ENCODE assay signal across 1 cellular context in the genomic region with DNA sequence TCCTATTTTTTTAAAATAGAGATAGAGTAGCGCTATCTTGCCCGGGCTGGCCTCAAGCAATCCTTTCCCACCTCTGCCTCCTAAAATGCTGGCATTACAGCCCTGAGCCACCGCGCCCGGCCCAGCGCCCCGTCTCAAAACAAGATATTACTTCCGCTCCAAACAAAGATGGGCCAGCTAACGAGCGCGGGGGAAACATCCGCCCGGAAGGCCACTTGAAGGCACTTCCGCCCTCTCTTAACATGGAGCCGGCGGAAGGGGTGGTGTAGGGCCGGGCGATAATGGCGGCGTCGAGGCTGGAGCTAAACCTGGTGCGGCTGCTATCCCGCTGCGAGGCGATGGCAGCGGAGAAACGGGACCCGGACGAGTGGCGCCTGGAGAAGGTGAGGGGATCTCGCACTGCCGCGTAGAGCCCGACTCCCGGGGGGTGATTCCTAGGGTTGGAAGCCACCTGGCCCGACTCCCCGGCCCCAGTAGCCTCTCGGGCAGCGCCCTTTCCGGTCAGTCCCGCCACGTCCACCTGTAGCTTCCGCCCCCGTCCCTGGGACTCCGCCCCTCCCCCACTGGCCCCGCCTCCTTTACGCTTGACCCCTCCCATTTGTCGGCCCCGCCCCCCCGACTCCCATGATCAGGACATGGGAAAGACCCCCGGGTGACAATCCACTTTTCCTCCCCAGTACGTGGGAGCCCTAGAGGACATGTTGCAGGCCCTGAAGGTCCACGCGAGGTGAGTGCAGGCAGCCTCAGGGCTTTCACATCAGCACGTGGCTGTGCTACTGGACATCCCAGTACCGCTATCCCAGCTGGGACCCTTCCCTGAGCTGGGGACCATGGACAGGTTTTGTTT.
A peak's percentile ranks its signal among the peaks of the same experiment; 100 is the strongest.
TF ChIP-seq lines count a peak whose summit lies in the region.

A gene with protein sequence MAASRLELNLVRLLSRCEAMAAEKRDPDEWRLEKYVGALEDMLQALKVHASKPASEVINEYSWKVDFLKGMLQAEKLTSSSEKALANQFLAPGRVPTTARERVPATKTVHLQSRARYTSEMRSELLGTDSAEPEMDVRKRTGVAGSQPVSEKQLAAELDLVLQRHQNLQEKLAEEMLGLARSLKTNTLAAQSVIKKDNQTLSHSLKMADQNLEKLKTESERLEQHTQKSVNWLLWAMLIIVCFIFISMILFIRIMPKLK (plus strand): TSS at position 233 of the 847 bp plus-strand sequence. CDS start 49 bp downstream, at position 282.

TF ChIP-seq in HEK293, 187 proteins besides CTCF, POLR2A, EP300 and RAD21 (continued from another document and continues in another):
- TF ChIP-seq, protein P1, sequence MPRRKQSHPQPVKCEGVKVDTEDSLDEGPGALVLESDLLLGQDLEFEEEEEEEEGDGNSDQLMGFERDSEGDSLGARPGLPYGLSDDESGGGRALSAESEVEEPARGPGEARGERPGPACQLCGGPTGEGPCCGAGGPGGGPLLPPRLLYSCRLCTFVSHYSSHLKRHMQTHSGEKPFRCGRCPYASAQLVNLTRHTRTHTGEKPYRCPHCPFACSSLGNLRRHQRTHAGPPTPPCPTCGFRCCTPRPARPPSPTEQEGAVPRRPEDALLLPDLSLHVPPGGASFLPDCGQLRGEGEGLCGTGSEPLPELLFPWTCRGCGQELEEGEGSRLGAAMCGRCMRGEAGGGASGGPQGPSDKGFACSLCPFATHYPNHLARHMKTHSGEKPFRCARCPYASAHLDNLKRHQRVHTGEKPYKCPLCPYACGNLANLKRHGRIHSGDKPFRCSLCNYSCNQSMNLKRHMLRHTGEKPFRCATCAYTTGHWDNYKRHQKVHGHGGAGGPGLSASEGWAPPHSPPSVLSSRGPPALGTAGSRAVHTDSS (tag by site-specific recombination; IDR thresholded peaks at IDR 0.05), result no peak
- TF ChIP-seq ZSCAN23 (tag by site-specific recombination; IDR thresholded peaks at IDR 0.05), result peak; percentile 46; the same call in 1 of the 2 replicates
- TF ChIP-seq, protein P2, sequence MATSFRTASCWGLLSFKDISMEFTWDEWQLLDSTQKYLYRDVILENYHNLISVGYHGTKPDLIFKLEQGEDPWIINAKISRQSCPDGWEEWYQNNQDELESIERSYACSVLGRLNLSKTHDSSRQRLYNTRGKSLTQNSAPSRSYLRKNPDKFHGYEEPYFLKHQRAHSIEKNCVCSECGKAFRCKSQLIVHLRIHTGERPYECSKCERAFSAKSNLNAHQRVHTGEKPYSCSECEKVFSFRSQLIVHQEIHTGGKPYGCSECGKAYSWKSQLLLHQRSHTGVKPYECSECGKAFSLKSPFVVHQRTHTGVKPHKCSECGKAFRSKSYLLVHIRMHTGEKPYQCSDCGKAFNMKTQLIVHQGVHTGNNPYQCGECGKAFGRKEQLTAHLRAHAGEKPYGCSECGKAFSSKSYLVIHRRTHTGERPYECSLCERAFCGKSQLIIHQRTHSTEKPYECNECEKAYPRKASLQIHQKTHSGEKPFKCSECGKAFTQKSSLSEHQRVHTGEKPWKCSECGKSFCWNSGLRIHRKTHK (tag by site-specific recombination; IDR thresholded peaks at IDR 0.05), result no peak
- no peak for TF ChIP-seq ZNF138 (tag by site-specific recombination; IDR thresholded peaks at IDR 0.05; ENCODE audit: borderline replicate concordance)
- TF ChIP-seq ZNF169 (tag by site-specific recombination; IDR thresholded peaks at IDR 0.05), result no peak
- TF ChIP-seq ZNF549 (tag by site-specific recombination; IDR thresholded peaks at IDR 0.05), result no peak
- TF ChIP-seq, protein P3, sequence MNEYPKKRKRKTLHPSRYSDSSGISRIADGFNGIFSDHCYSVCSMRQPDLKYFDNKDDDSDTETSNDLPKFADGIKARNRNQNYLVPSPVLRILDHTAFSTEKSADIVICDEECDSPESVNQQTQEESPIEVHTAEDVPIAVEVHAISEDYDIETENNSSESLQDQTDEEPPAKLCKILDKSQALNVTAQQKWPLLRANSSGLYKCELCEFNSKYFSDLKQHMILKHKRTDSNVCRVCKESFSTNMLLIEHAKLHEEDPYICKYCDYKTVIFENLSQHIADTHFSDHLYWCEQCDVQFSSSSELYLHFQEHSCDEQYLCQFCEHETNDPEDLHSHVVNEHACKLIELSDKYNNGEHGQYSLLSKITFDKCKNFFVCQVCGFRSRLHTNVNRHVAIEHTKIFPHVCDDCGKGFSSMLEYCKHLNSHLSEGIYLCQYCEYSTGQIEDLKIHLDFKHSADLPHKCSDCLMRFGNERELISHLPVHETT (tag by site-specific recombination; IDR thresholded peaks at IDR 0.05), result peak; percentile 88; the same call in 1 of the 2 replicates
- TF ChIP-seq ZNF202 (tag by site-specific recombination; IDR thresholded peaks at IDR 0.05; ENCODE audit: borderline replicate concordance), result no peak
- peak; percentile 84 for TF ChIP-seq SP7 (tag by site-specific recombination; IDR thresholded peaks at IDR 0.05)
- TF ChIP-seq, protein P4, sequence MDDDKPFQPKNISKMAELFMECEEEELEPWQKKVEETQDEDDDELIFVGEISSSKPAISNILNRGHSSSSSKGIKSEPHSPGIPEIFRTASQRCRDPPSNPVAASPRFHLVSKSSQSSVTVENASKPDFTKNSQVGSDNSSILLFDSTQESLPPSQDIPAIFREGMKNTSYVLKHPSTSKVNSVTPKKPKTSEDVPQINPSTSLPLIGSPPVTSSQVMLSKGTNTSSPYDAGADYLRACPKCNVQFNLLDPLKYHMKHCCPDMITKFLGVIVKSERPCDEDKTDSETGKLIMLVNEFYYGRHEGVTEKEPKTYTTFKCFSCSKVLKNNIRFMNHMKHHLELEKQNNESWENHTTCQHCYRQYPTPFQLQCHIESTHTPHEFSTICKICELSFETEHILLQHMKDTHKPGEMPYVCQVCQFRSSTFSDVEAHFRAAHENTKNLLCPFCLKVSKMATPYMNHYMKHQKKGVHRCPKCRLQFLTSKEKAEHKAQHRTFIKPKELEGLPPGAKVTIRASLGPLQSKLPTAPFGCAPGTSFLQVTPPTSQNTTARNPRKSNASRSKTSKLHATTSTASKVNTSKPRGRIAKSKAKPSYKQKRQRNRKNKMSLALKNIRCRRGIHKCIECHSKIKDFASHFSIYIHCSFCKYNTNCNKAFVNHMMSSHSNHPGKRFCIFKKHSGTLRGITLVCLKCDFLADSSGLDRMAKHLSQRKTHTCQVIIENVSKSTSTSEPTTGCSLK (tag by site-specific recombination; IDR thresholded peaks at IDR 0.05), result no peak
- TF ChIP-seq SP2 (tag by site-specific recombination; IDR thresholded peaks at IDR 0.05), result peak; percentile 88
- TF ChIP-seq, protein P5, sequence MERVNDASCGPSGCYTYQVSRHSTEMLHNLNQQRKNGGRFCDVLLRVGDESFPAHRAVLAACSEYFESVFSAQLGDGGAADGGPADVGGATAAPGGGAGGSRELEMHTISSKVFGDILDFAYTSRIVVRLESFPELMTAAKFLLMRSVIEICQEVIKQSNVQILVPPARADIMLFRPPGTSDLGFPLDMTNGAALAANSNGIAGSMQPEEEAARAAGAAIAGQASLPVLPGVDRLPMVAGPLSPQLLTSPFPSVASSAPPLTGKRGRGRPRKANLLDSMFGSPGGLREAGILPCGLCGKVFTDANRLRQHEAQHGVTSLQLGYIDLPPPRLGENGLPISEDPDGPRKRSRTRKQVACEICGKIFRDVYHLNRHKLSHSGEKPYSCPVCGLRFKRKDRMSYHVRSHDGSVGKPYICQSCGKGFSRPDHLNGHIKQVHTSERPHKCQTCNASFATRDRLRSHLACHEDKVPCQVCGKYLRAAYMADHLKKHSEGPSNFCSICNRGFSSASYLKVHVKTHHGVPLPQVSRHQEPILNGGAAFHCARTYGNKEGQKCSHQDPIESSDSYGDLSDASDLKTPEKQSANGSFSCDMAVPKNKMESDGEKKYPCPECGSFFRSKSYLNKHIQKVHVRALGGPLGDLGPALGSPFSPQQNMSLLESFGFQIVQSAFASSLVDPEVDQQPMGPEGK (tag by site-specific recombination; IDR thresholded peaks at IDR 0.05), result peak; percentile 84
- TF ChIP-seq, protein P6, sequence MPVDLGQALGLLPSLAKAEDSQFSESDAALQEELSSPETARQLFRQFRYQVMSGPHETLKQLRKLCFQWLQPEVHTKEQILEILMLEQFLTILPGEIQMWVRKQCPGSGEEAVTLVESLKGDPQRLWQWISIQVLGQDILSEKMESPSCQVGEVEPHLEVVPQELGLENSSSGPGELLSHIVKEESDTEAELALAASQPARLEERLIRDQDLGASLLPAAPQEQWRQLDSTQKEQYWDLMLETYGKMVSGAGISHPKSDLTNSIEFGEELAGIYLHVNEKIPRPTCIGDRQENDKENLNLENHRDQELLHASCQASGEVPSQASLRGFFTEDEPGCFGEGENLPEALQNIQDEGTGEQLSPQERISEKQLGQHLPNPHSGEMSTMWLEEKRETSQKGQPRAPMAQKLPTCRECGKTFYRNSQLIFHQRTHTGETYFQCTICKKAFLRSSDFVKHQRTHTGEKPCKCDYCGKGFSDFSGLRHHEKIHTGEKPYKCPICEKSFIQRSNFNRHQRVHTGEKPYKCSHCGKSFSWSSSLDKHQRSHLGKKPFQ (tag by site-specific recombination; IDR thresholded peaks at IDR 0.05), result 0 out of 2 replicates have a peak, but pooled peaks have one; percentile 25
- TF ChIP-seq ZNF146 (tag by site-specific recombination; IDR thresholded peaks at IDR 0.05), result 0 out of 2 replicates have a peak, but pooled peaks have one; percentile 25
- TF ChIP-seq WT1 (tag by site-specific recombination; IDR thresholded peaks at IDR 0.05), result no peak
- TF ChIP-seq ZBTB1 (tag by site-specific recombination; IDR thresholded peaks at IDR 0.05), result no peak
- TF ChIP-seq, protein P7, sequence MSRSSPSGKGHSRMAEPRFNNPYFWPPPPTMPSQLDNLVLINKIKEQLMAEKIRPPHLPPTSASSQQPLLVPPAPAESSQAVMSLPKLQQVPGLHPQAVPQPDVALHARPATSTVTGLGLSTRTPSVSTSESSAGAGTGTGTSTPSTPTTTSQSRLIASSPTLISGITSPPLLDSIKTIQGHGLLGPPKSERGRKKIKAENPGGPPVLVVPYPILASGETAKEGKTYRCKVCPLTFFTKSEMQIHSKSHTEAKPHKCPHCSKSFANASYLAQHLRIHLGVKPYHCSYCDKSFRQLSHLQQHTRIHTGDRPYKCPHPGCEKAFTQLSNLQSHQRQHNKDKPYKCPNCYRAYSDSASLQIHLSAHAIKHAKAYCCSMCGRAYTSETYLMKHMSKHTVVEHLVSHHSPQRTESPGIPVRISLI (tag by site-specific recombination; IDR thresholded peaks at IDR 0.05), result no peak
- peak; percentile 88 for TF ChIP-seq ZNF24 (tag by site-specific recombination; IDR thresholded peaks at IDR 0.05)
- peak; percentile 93 for TF ChIP-seq SP3 (tag by site-specific recombination; IDR thresholded peaks at IDR 0.05)
- peak; percentile 86; the same call in 1 of the 2 replicates for TF ChIP-seq ZNF610 (tag by site-specific recombination; IDR thresholded peaks at IDR 0.05; ENCODE audit: borderline replicate concordance)
- TF ChIP-seq ZNF837 (tag by site-specific recombination; IDR thresholded peaks at IDR 0.05), result no peak
- peak; percentile 51 for TF ChIP-seq FEZF1 (tag by site-specific recombination; IDR thresholded peaks at IDR 0.05)
- peak; percentile 69 for TF ChIP-seq ZNF843 (tag by site-specific recombination; IDR thresholded peaks at IDR 0.05)
- no peak; the same call in 1 of the 2 replicates for TF ChIP-seq HOXD13 (CRISPR knock-in tag; IDR thresholded peaks at IDR 0.05; ENCODE audit: borderline replicate concordance)
- peak; percentile 90 for TF ChIP-seq BCL11B (tag by site-specific recombination; IDR thresholded peaks at IDR 0.05; ENCODE audit: low read depth)
- no peak for TF ChIP-seq ZNF658 (tag by site-specific recombination; IDR thresholded peaks at IDR 0.05)
- TF ChIP-seq, protein P8, sequence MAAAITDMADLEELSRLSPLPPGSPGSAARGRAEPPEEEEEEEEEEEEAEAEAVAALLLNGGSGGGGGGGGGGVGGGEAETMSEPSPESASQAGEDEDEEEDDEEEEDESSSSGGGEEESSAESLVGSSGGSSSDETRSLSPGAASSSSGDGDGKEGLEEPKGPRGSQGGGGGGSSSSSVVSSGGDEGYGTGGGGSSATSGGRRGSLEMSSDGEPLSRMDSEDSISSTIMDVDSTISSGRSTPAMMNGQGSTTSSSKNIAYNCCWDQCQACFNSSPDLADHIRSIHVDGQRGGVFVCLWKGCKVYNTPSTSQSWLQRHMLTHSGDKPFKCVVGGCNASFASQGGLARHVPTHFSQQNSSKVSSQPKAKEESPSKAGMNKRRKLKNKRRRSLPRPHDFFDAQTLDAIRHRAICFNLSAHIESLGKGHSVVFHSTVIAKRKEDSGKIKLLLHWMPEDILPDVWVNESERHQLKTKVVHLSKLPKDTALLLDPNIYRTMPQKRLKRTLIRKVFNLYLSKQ (tag by site-specific recombination; IDR thresholded peaks at IDR 0.05; ENCODE audit: borderline replicate concordance), result no peak
- TF ChIP-seq, protein P9, sequence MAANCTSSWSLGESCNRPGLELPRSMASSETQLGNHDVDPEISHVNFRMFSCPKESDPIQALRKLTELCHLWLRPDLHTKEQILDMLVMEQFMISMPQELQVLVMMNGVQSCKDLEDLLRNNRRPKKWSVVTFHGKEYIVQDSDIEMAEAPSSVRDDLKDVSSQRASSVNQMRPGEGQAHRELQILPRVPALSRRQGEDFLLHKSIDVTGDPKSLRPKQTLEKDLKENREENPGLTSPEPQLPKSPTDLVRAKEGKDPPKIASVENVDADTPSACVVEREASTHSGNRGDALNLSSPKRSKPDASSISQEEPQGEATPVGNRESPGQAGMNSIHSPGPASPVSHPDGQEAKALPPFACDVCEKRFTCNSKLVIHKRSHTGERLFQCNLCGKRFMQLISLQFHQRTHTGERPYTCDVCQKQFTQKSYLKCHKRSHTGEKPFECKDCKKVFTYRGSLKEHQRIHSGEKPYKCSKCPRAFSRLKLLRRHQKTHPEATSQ (tag by site-specific recombination; IDR thresholded peaks at IDR 0.05), result peak; percentile 93
- TF ChIP-seq, protein P10, sequence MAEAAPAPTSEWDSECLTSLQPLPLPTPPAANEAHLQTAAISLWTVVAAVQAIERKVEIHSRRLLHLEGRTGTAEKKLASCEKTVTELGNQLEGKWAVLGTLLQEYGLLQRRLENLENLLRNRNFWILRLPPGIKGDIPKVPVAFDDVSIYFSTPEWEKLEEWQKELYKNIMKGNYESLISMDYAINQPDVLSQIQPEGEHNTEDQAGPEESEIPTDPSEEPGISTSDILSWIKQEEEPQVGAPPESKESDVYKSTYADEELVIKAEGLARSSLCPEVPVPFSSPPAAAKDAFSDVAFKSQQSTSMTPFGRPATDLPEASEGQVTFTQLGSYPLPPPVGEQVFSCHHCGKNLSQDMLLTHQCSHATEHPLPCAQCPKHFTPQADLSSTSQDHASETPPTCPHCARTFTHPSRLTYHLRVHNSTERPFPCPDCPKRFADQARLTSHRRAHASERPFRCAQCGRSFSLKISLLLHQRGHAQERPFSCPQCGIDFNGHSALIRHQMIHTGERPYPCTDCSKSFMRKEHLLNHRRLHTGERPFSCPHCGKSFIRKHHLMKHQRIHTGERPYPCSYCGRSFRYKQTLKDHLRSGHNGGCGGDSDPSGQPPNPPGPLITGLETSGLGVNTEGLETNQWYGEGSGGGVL (tag by site-specific recombination; IDR thresholded peaks at IDR 0.05), result no peak
- no peak for TF ChIP-seq ZFP3 (tag by site-specific recombination; IDR thresholded peaks at IDR 0.05; ENCODE audit: low read depth)
- TF ChIP-seq GLIS1 (tag by site-specific recombination; IDR thresholded peaks at IDR 0.05), result peak; percentile 60
- no peak for TF ChIP-seq ZNF302 (tag by site-specific recombination; IDR thresholded peaks at IDR 0.05; ENCODE audit: low read depth)
- no peak for TF ChIP-seq ZNF777 (tag by site-specific recombination; IDR thresholded peaks at IDR 0.05; ENCODE audit: borderline replicate concordance)
- no peak for TF ChIP-seq ZNF426 (tag by site-specific recombination; IDR thresholded peaks at IDR 0.05)
- TF ChIP-seq ZNF121 (tag by site-specific recombination; IDR thresholded peaks at IDR 0.05), result no peak
- TF ChIP-seq ZNF621 (tag by site-specific recombination; IDR thresholded peaks at IDR 0.05), result no peak
